Comparison of ENCODE assay signal across 21 cellular contexts in genomic region chr5:134833340-134834032, GRCh38. TPM values are rescaled to one million over a fixed set of nuclear protein-coding genes. Genes with fewer than 3 reads are reported as not detected.
A peak's percentile ranks its signal among the peaks of the same experiment; 100 is the strongest.
DNase-seq lines count a peak whose midpoint lies in the region; ATAC-seq and TF ChIP-seq lines count a peak whose summit lies in the region.
"Had no signal": no experiment of that assay in that cellular context is flagged by ENCODE, and none has a peak within 500 bp of the region (broad histone marks: within the 10 kb centered on the region; RNA-seq: fewer than 3 reads in every experiment).

No MANE protein-coding gene starts in this region.

- TF ChIP-seq POLR2A in gastrocnemius medialis (IDR thresholded peaks at IDR 0.05), result no peak

- no peaks in the 10 kb centered on the region for H3K79me2 ChIP-seq in osteoblast (ENCODE audit: insufficient read depth, low read length)

- TF ChIP-seq CTCF in AG04449 (IDR thresholded peaks at IDR 0.05; ENCODE audit: insufficient read depth, low read length, missing control alignments) (no peak), osteoblast (IDR thresholded peaks at IDR 0.05; ENCODE audit: extremely low read depth, low read depth, low read length) (no peak), gastrocnemius medialis (IDR thresholded peaks at IDR 0.05 in 4 of 5, conservative IDR thresholded peaks at IDR 0.05 in 1 of 5) (no peak)

- H3K4me2 ChIP-seq in osteoblast (ENCODE audit: insufficient read depth, low read length), result no peak overlapping the region
- H3K4me2 ChIP-seq: KMS-11 had no signal

- in situ Hi-C loops in gastrocnemius medialis (cut with MboI; ENCODE audit: low sequenced_read_pairs in 4 of 4), result no loop called here

- ATAC-seq in gastrocnemius medialis (no peak), HG03565 (IDR thresholded peaks at IDR 0.05; ENCODE audit: unreplicated experiment) (no peak), HG02759 (IDR thresholded peaks at IDR 0.05; ENCODE audit: unreplicated experiment) (no peak)
- ATAC-seq: activated T-helper 17 cell treated with anti-CD3 and anti-CD28 coated beads, Interleukin-2, amount 50 U/mL, for 72 hours; T-helper 17 cell had no signal

- H4K20me1 ChIP-seq in osteoblast (ENCODE audit: insufficient read depth, low read length), result no peaks in the 10 kb centered on the region

- H3K9me3 ChIP-seq in adipocyte (ENCODE audit: control insufficient read depth, low read length) (no peaks in the 10 kb centered on the region), osteoblast (ENCODE audit: low read depth, low read length) (no peaks in the 10 kb centered on the region), gastrocnemius medialis (no peaks in the 10 kb centered on the region)
- H3K9me3 ChIP-seq: stomach had no signal

- H2AFZ ChIP-seq in osteoblast (ENCODE audit: low read length), result no peak overlapping the region

- intact Hi-C loops in gastrocnemius medialis (cut with DNase I; ENCODE audit: low total_unique reads), result no loop called here

- H3K27ac ChIP-seq in osteoblast (ENCODE audit: low read depth, low read length) (no peak overlapping the region), gastrocnemius medialis (no peak overlapping the region)
- H3K27ac ChIP-seq: epithelial cell of prostate, KMS-11 had no signal

- no peaks in the 10 kb centered on the region for H3K27me3 ChIP-seq in adipocyte (replicated peaks; ENCODE audit: control insufficient read depth, insufficient read depth, low read length)
- no peaks in the 10 kb centered on the region for H3K27me3 ChIP-seq in osteoblast (ENCODE audit: insufficient read depth, low read length)
- no peaks in the 10 kb centered on the region for H3K27me3 ChIP-seq in gastrocnemius medialis
- H3K27me3 ChIP-seq: stomach had no signal

- H3K4me1 ChIP-seq in adipocyte (ENCODE audit: control insufficient read depth, insufficient read depth, low read length) (peaks cover 12% of the 10 kb centered on the region), osteoblast (ENCODE audit: insufficient read depth, low read length) (peaks cover 13% of the 10 kb centered on the region), gastrocnemius medialis (peaks cover 0 to 3% of the 10 kb centered on the region in 2 donors)

- H3K36me3 ChIP-seq in adipocyte (ENCODE audit: control insufficient read depth, insufficient read depth, low read length, severe bottlenecking) (peaks cover 43% of the 10 kb centered on the region), osteoblast (ENCODE audit: insufficient read depth, low read length) (peaks cover 18% of the 10 kb centered on the region), gastrocnemius medialis (peaks cover 0 to 25% of the 10 kb centered on the region in 2 donors)

- peak overlapping the region; percentile 21 for H3K9ac ChIP-seq in adipocyte (ENCODE audit: low read length)
- H3K9ac ChIP-seq: KMS-11 had no signal

- DNase-seq in AG04449 (ENCODE audit: low read depth, low spot score) (peak; percentile 51), adipocyte (ENCODE audit: low read depth) (peak; percentile 72), fibroblast of gingiva (ENCODE audit: low read depth) (peak; percentile 36), osteoblast (ENCODE audit: insufficient read length, low spot score, missing footprints) (peak; percentile 42), gastrocnemius medialis (no peak), nucleus accumbens (lab: John Stamatoyannopoulos, UW) (no peak)
- DNase-seq: activated CD4-positive, alpha-beta T cell treated with anti-CD3 and anti-CD28 coated beads for 4 hours; activated naive CD8-positive, alpha-beta T cell treated with anti-CD3 and anti-CD28 coated beads, Interleukin-2, amount 10 ng/mL, durations not matched to agents 7 days and 5 days; C1 segment of cervical spinal cord; central memory CD4-positive, alpha-beta T cell; kidney glomerular epithelial cell; NCI-H1694; NCI-H2171; NCI-H526 treated with DMSO at 0.1 percent for 48 hours; stomach; T-helper 17 cell had no signal

- H3K4me3 ChIP-seq in AG04449 (ENCODE audit: low read depth, low read length), result no peak overlapping the region
- H3K4me3 ChIP-seq in adipocyte (ENCODE audit: low read length), result no peak overlapping the region
- no peak overlapping the region for H3K4me3 ChIP-seq in osteoblast (ENCODE audit: insufficient read depth, low read length)
- H3K4me3 ChIP-seq in gastrocnemius medialis, result no peak overlapping the region
- H3K4me3 ChIP-seq: stomach had no signal

- POLR2A ChIA-PET in AG04449 (lab: Yijun Ruan, JAX), result interaction anchor here (0.6 to 4.1 kb wide), 4 partner anchors 12 to 18 kb away, joined by 3 to 14 read pairs (median 4); partner anchors contain the start of gene C5orf24

- CTCF ChIA-PET in AG04449 (lab: Yijun Ruan, JAX), result interaction anchor here (0.6 to 1.8 kb wide), 9 partner anchors 9 to 97 kb away, joined by 3 to 5 read pairs (median 3); partner anchors contain the start of gene C5orf24

RNA-seq across cellular contexts. Expression of gene C5orf24, which starts 12.3 kb away (rescaled TPM):
- 46.3 and 48.3 TPM in 2 replicates for total RNA-seq in osteoblast
- total RNA-seq in gastrocnemius medialis, result 10 to 100 TPM; 17.3 to 32.8 (median 23.4) TPM

RNA-seq across cellular contexts. Expression of gene TXNDC15, which starts 40.7 kb away (rescaled TPM):
- total RNA-seq in osteoblast, result 87.2 and 91.1 TPM in 2 replicates
- total RNA-seq in gastrocnemius medialis, result 10 to 100 TPM; 37.0 to 81.1 (median 59.6) TPM

Comparison
In these comparisons a context has a peak if more than half of its experiments do, and no peak if none do; other contexts are left out.
1. DNase-seq: peak in AG04449 (single experiment), adipocyte (single experiment), fibroblast of gingiva (single experiment) and osteoblast (single experiment); none in gastrocnemius medialis (0 of 2) and nucleus accumbens (0 of 56).